In genomic region chr15:83561661-83562060, GRCh38 we compare ENCODE assay signal across 21 cellular contexts.
DNase-seq lines count a peak whose midpoint lies in the region; ATAC-seq and TF ChIP-seq lines count a peak whose summit lies in the region.
"Had no signal": no experiment of that assay in that cellular context is flagged by ENCODE, and none has a peak within 500 bp of the region (broad histone marks: within the 10 kb centered on the region; RNA-seq: fewer than 3 reads in every experiment).

No MANE protein-coding gene starts in this region.

- H3K27me3 ChIP-seq in RWPE2 (ENCODE audit: insufficient read depth, poor library complexity, severe bottlenecking) = no peaks in the 10 kb centered on the region

- H3K4me3 ChIP-seq in RWPE2 (ENCODE audit: severe bottlenecking) = no peak overlapping the region
- H3K4me3 ChIP-seq: GM23248, HAP-1 had no signal

- no peaks in the 10 kb centered on the region for H3K36me3 ChIP-seq in RWPE2 (ENCODE audit: low read depth)
- H3K36me3 ChIP-seq: HAP-1 had no signal

- no peak for TF ChIP-seq CTCF in RWPE2 (IDR thresholded peaks at IDR 0.05; ENCODE audit: poor library complexity, severe bottlenecking)

- peak; percentile 1 for DNase-seq in DMS53 (lab: John Stamatoyannopoulos, UW)
- DNase-seq in DMS53 treated with DMSO at 0.1 percent for 48 hours (lab: John Stamatoyannopoulos, UW; ENCODE audit: unreplicated experiment) = no peak
- no peak for DNase-seq in RWPE2 (ENCODE audit: low spot score)
- peak; percentile 79 for DNase-seq in glomerular visceral epithelial cell (ENCODE audit: extremely low spot score)
- DNase-seq in superior temporal gyrus (ENCODE audit: extremely low spot score) = peak; percentile 69
- no peak for DNase-seq in NCI-H2196 treated with DMSO at 0.1 percent for 48 hours (lab: John Stamatoyannopoulos, UW; ENCODE audit: unreplicated experiment)
- DNase-seq: 8988T, EL, GM23248, KBM-7, NCI-H1436 treated with DMSO at 0.1 percent for 48 hours, NCI-H2029, NCI-H2171, NCI-H446 treated with DMSO at 0.1 percent for 48 hours, NCI-H774, OCI-M1, RPMI8226, SIG-M5 had no signal

- no peaks in the 10 kb centered on the region for H3K4me1 ChIP-seq in RWPE2 (ENCODE audit: insufficient read depth, poor library complexity, severe bottlenecking)

- ATAC-seq in RWPE2 (ENCODE audit: low read depth) (peak; percentile 42; the same call in 1 of the 3 replicates), HG02678 (IDR thresholded peaks at IDR 0.05; ENCODE audit: unreplicated experiment) (no peak), HG02973 (IDR thresholded peaks at IDR 0.05; ENCODE audit: unreplicated experiment) (no peak)

- H3K27ac ChIP-seq in RWPE2 (ENCODE audit: poor library complexity, severe bottlenecking) = no peak overlapping the region
- H3K27ac ChIP-seq: GM23248 had no signal

- H3K9me3 ChIP-seq in RWPE2 (ENCODE audit: severe bottlenecking) = no peaks in the 10 kb centered on the region
- H3K9me3 ChIP-seq: HAP-1 had no signal

Comparison
In these comparisons a context has a peak if more than half of its experiments do, and no peak if none do; other contexts are left out.
1. DNase-seq: peak in DMS53 (single experiment), glomerular visceral epithelial cell (single experiment) and superior temporal gyrus (single experiment); none in DMS53 treated with DMSO at 0.1 percent for 48 hours (single experiment), RWPE2 (single experiment) and NCI-H2196 treated with DMSO at 0.1 percent for 48 hours (single experiment).